Comparison of ENCODE assay signal across 1 cellular context in the genomic region with DNA sequence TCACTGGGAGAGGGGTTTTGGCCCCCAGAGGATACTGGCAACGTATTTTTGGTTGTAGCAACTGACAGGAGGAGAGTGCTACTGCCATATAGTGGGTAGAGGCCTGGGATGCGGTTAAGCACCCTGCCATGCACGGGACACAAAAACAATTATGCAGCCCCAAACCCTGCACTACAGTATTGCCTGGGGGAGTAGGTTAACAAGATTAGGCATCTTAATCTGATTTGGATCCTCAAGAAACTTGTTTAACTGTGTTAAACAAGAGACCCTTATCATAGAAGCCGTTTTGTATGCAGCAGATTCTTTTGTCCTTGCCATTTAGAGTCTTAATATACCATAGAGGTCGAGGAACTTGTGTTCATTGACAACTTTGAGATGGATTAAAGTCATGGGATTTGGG.
TF ChIP-seq lines count a peak whose summit lies in the region.

No MANE protein-coding gene starts in this region.

TF ChIP-seq in WTC11, 78 proteins besides CTCF, POLR2A, EP300 and RAD21 (continued from another document):
- no peak for TF ChIP-seq TP53 (CRISPR knock-in tag; IDR thresholded peaks at IDR 0.05)
- TF ChIP-seq ZBTB21 (CRISPR knock-in tag; IDR thresholded peaks at IDR 0.05; ENCODE audit: borderline replicate concordance), result no peak
- TF ChIP-seq, protein P1, sequence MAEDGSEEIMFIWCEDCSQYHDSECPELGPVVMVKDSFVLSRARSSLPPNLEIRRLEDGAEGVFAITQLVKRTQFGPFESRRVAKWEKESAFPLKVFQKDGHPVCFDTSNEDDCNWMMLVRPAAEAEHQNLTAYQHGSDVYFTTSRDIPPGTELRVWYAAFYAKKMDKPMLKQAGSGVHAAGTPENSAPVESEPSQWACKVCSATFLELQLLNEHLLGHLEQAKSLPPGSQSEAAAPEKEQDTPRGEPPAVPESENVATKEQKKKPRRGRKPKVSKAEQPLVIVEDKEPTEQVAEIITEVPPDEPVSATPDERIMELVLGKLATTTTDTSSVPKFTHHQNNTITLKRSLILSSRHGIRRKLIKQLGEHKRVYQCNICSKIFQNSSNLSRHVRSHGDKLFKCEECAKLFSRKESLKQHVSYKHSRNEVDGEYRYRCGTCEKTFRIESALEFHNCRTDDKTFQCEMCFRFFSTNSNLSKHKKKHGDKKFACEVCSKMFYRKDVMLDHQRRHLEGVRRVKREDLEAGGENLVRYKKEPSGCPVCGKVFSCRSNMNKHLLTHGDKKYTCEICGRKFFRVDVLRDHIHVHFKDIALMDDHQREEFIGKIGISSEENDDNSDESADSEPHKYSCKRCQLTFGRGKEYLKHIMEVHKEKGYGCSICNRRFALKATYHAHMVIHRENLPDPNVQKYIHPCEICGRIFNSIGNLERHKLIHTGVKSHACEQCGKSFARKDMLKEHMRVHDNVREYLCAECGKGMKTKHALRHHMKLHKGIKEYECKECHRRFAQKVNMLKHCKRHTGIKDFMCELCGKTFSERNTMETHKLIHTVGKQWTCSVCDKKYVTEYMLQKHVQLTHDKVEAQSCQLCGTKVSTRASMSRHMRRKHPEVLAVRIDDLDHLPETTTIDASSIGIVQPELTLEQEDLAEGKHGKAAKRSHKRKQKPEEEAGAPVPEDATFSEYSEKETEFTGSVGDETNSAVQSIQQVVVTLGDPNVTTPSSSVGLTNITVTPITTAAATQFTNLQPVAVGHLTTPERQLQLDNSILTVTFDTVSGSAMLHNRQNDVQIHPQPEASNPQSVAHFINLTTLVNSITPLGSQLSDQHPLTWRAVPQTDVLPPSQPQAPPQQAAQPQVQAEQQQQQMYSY (CRISPR knock-in tag; IDR thresholded peaks at IDR 0.05), result no peak
- TF ChIP-seq, protein P2, sequence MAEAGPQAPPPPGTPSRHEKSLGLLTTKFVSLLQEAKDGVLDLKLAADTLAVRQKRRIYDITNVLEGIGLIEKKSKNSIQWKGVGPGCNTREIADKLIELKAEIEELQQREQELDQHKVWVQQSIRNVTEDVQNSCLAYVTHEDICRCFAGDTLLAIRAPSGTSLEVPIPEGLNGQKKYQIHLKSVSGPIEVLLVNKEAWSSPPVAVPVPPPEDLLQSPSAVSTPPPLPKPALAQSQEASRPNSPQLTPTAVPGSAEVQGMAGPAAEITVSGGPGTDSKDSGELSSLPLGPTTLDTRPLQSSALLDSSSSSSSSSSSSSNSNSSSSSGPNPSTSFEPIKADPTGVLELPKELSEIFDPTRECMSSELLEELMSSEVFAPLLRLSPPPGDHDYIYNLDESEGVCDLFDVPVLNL (CRISPR knock-in tag; IDR thresholded peaks at IDR 0.05; ENCODE audit: borderline replicate concordance, low read depth), result no peak
- TF ChIP-seq, protein P3, sequence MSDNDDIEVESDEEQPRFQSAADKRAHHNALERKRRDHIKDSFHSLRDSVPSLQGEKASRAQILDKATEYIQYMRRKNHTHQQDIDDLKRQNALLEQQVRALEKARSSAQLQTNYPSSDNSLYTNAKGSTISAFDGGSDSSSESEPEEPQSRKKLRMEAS (CRISPR knock-in tag; IDR thresholded peaks at IDR 0.05), result no peak
- no peak for TF ChIP-seq FOXJ3 (CRISPR knock-in tag; IDR thresholded peaks at IDR 0.05; ENCODE audit: borderline replicate concordance)
- no peak for TF ChIP-seq GRHL2 (CRISPR knock-in tag; IDR thresholded peaks at IDR 0.05; ENCODE audit: insufficient replicate concordance, severe bottlenecking)
- TF ChIP-seq, protein P4, sequence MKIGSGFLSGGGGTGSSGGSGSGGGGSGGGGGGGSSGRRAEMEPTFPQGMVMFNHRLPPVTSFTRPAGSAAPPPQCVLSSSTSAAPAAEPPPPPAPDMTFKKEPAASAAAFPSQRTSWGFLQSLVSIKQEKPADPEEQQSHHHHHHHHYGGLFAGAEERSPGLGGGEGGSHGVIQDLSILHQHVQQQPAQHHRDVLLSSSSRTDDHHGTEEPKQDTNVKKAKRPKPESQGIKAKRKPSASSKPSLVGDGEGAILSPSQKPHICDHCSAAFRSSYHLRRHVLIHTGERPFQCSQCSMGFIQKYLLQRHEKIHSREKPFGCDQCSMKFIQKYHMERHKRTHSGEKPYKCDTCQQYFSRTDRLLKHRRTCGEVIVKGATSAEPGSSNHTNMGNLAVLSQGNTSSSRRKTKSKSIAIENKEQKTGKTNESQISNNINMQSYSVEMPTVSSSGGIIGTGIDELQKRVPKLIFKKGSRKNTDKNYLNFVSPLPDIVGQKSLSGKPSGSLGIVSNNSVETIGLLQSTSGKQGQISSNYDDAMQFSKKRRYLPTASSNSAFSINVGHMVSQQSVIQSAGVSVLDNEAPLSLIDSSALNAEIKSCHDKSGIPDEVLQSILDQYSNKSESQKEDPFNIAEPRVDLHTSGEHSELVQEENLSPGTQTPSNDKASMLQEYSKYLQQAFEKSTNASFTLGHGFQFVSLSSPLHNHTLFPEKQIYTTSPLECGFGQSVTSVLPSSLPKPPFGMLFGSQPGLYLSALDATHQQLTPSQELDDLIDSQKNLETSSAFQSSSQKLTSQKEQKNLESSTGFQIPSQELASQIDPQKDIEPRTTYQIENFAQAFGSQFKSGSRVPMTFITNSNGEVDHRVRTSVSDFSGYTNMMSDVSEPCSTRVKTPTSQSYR (CRISPR knock-in tag; IDR thresholded peaks at IDR 0.05), result no peak
- TF ChIP-seq EMX1 (CRISPR knock-in tag; IDR thresholded peaks at IDR 0.05), result no peak
